ENCODE assay signal across 11 cellular contexts in the genomic region with DNA sequence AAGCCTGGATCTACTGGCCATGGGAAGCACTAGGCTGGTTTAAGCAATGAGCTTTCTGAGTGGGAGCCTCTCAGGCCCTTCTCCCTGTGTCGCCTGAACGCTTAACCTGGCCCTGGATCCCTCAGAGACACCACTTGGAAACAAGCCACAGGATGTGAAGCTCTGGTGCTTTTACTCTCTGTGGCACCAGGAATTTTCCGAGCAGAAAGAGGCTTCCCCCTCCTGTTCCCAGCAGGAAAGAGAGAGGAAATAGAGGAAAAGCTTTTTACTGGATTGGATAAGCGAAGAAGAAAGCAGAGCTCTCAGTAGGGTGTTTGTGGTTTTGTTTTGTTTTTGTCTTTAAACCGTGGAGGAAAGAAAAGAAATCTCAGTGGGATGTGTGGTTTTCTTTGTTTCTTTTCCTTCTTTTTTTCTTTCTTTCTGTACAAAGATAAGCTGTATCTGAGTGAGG. TPM values are rescaled to one million over a fixed set of nuclear protein-coding genes. Genes with fewer than 3 reads are reported as not detected.
DNase-seq lines count a peak whose midpoint lies in the region; ATAC-seq and TF ChIP-seq lines count a peak whose summit lies in the region.
"Had no signal": no experiment of that assay in that cellular context is flagged by ENCODE, and none has a peak within 500 bp of the region (broad histone marks: within the 10 kb centered on the region; RNA-seq: fewer than 3 reads in every experiment).

No MANE protein-coding gene starts in this region.

- H3K4me1 ChIP-seq in psoas muscle = peaks cover 27% of the 10 kb centered on the region

- peaks cover 0 to 5% (median 0%) of the 10 kb centered on the region in 3 donors for H3K27me3 ChIP-seq in psoas muscle (ENCODE audit: insufficient read depth in 3 of 3, low read length in 2 of 3)

- WGBS in psoas muscle, 3 donors = 23 to 30% (median 29%) methylated on average over 5 of the region's 5 CpGs

- H3K36me3 ChIP-seq in SK-N-MC (ENCODE audit: insufficient read depth, low read length) (no peaks in the 10 kb centered on the region), psoas muscle (ENCODE audit: insufficient read depth in 1 of 2, low read depth in 1 of 2) (no peaks in the 10 kb centered on the region)

- peak overlapping the region; percentile 32 for H3K9ac ChIP-seq in SK-N-MC (ENCODE audit: insufficient read length)

- no peaks in the 10 kb centered on the region for H3K9me3 ChIP-seq in SK-N-MC (ENCODE audit: low read depth, low read length)
- H3K9me3 ChIP-seq in psoas muscle = no peaks in the 10 kb centered on the region

- peak overlapping the region; percentile 56; the same call in 1 of the 2 replicates for H3K27ac ChIP-seq in SK-N-MC
- peak overlapping the region; percentile 55 for H3K27ac ChIP-seq in psoas muscle

- no peak for TF ChIP-seq POLR2A in GM18505 (IDR thresholded peaks at IDR 0.05; ENCODE audit: borderline replicate concordance, extremely low read depth, insufficient read depth, insufficient read length)

- intact Hi-C loops in left ventricle myocardium superior (cut with micrococcal nuclease) (no loop called here), psoas muscle (cut with DNase I) (loop anchor here in 1 of 2 donors (5.0 kb wide), 1 partner anchor 116 kb away; no protein-coding TSS in a partner anchor)

- H3K4me3 ChIP-seq in SK-N-MC = peak overlapping the region; percentile 46
- no peak overlapping the region for H3K4me3 ChIP-seq in psoas muscle

- TF ChIP-seq CTCF in psoas muscle (IDR thresholded peaks at IDR 0.05) = no peak

- DNase-seq in COR-L47 (lab: John Stamatoyannopoulos, UW) (peak; percentile 64), SK-N-MC (ENCODE audit: low read depth, low spot score) (peak; percentile 42), left ventricle myocardium superior (no peak), psoas muscle (no peak), NCI-H146 (lab: John Stamatoyannopoulos, UW) (no peak), NCI-H1436 (lab: John Stamatoyannopoulos, UW) (no peak)
- DNase-seq: activated T-cell treated with anti-CD3 and anti-CD28 coated beads, Interleukin-2, amount 50 U/mL, for 4 hours; NCI-H2107 had no signal

- peak; percentile 2 for ATAC-seq in left ventricle myocardium superior
- no peak for ATAC-seq in psoas muscle
- no peak for ATAC-seq in GM19324 (IDR thresholded peaks at IDR 0.05; ENCODE audit: low FRiP score, unreplicated experiment)
- no peak for ATAC-seq in GM18505 (IDR thresholded peaks at IDR 0.05; ENCODE audit: unreplicated experiment)
- ATAC-seq: activated T-cell treated with anti-CD3 and anti-CD28 coated beads, Interleukin-2, amount 50 U/mL, for 4 hours had no signal

RNA-seq across cellular contexts. Expression of a gene that starts 34.5 kb away (rescaled TPM):
- total RNA-seq in left ventricle myocardium superior (47.2 TPM), psoas muscle (10 to 100 TPM in 2 of 4 donors, 1 to 10 TPM in 2; 5.6 to 34.7 (median 14.3) TPM)
- polyA plus RNA-seq in psoas muscle = 1 to 10 TPM; 2.9 to 7.5 (median 3.7) TPM
- total RNA-seq: OCI-LY7 had no signal

Comparison
In these comparisons a context has a peak if more than half of its experiments do, and no peak if none do; other contexts are left out.
1. DNase-seq: peak in COR-L47 (single experiment) and SK-N-MC (single experiment); none in left ventricle myocardium superior (single experiment), psoas muscle (0 of 2), NCI-H146 (single experiment) and NCI-H1436 (single experiment).